Comparison of ENCODE assay signal across 12 cellular contexts in the genomic region with DNA sequence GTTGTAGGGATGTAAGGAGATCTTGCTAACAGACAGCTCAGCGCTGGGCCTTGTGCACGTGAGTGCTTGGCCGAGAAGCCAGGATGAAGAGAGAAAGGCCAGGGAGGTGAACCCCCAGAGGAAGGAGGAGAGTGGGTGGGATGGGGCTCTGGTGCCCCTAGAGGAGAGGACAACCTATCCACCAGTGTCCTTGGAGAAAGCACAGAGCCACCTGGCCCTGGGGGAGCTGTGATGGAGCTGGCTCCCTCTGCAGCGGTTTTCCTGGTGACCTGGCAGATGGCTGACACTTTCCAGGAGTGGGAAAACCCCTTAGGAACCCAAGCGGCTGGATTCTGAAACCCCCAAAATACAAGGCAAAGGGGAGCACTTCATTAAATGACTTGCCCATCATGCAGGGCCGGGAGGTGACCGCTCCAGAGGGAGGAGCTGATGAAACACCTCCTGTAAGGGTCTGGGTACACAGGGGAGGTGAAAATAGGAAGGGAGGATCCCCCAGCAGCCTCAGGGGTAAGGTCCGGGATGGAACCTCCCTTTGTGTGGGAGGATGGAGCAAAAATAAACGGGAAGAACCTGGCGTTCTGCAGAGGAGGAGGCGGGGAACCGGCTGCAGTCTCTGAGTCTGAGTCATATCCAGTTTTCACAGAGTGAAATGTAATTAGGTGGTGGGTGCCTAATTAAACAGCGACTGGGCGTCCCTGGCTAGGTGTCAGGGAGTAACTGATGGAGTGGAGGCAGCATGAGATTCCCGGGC.
DNase-seq lines count a peak whose midpoint lies in the region; ATAC-seq and TF ChIP-seq lines count a peak whose summit lies in the region.
"Had no signal": no experiment of that assay in that cellular context is flagged by ENCODE, and none has a peak within 500 bp of the region (broad histone marks: within the 10 kb centered on the region; RNA-seq: fewer than 3 reads in every experiment).

No MANE protein-coding gene starts in this region.

- H3K4me3 ChIP-seq in GM12864 (ENCODE audit: low read depth, low read length) (no peak overlapping the region), heart right ventricle (no peak overlapping the region)

- H3K9me3 ChIP-seq in heart right ventricle, result no peaks in the 10 kb centered on the region

- H3K4me1 ChIP-seq in heart right ventricle, result peaks cover 2 to 58% (median 13%) of the 10 kb centered on the region in 9 donors

- H3K27me3 Mint-ChIP-seq in stimulated activated memory B cell treated with anti-CD40 and anti-IgM and Interleukin-4, amounts not matched to agents 10 μg/mL and 1 μg/mL and 100 μg/mL, for 72 hours, result peaks cover 30% of the 10 kb centered on the region
- H3K27me3 Mint-ChIP-seq in activated T-cell treated with anti-CD3 and anti-CD28 coated beads, Interleukin-2, amount 50 U/mL, for 4 hours (ENCODE audit: low read depth), result peaks cover 3% of the 10 kb centered on the region
- peaks cover 0 to 3% (median 0%) of the 10 kb centered on the region in 3 donors for H3K27me3 Mint-ChIP-seq in CD14-positive monocyte (ENCODE audit: low read depth in 3 of 3)

- no peaks in the 10 kb centered on the region for H3K36me3 Mint-ChIP-seq in stimulated activated memory B cell treated with anti-CD40 and anti-IgM and Interleukin-4, amounts not matched to agents 10 μg/mL and 1 μg/mL and 100 μg/mL, for 72 hours
- H3K36me3 Mint-ChIP-seq in activated T-cell treated with anti-CD3 and anti-CD28 coated beads, Interleukin-2, amount 50 U/mL, for 4 hours (ENCODE audit: insufficient read depth), result no peaks in the 10 kb centered on the region
- H3K36me3 Mint-ChIP-seq in CD14-positive monocyte, result peaks cover 78 to 90% of the 10 kb centered on the region in 2 donors
- H3K36me3 Mint-ChIP-seq: activated CD8-positive, alpha-beta memory T cell treated with anti-CD3 and anti-CD28 coated beads, Interleukin-2, amount 10 ng/mL, durations not matched to agents 7 days and 5 days; activated naive CD8-positive, alpha-beta T cell treated with anti-CD3 and anti-CD28 coated beads for 36 hours; CD4-positive, CD25-positive, alpha-beta regulatory T cell; memory B cell had no signal

- peak overlapping the region in 9 of 10 donors; percentile 17 to 67 (median 49) for H3K27ac ChIP-seq in heart right ventricle

- ATAC-seq in heart right ventricle (peak; percentile 87 to 93 (median 90)), sciatic nerve (peak; percentile 54), GM21515 (IDR thresholded peaks at IDR 0.05; ENCODE audit: unreplicated experiment) (no peak)
- no peak for ATAC-seq in stimulated activated memory B cell treated with anti-CD40 and anti-IgM and Interleukin-4, amounts not matched to agents 10 μg/mL and 1 μg/mL and 100 μg/mL, for 72 hours
- no peak for ATAC-seq in activated T-cell treated with anti-CD3 and anti-CD28 coated beads, Interleukin-2, amount 50 U/mL, for 4 hours
- ATAC-seq: activated CD8-positive, alpha-beta memory T cell treated with anti-CD3 and anti-CD28 coated beads, Interleukin-2, amount 10 ng/mL, durations not matched to agents 7 days and 5 days had no signal

- peaks cover 45% of the 10 kb centered on the region for H3K4me1 Mint-ChIP-seq in stimulated activated memory B cell treated with anti-CD40 and anti-IgM and Interleukin-4, amounts not matched to agents 10 μg/mL and 1 μg/mL and 100 μg/mL, for 72 hours
- no peaks in the 10 kb centered on the region for H3K4me1 Mint-ChIP-seq in activated T-cell treated with anti-CD3 and anti-CD28 coated beads, Interleukin-2, amount 50 U/mL, for 4 hours (ENCODE audit: low read depth)
- H3K4me1 Mint-ChIP-seq in CD14-positive monocyte, result peaks cover 2% of the 10 kb centered on the region
- H3K4me1 Mint-ChIP-seq: activated CD8-positive, alpha-beta memory T cell treated with anti-CD3 and anti-CD28 coated beads, Interleukin-2, amount 10 ng/mL, durations not matched to agents 7 days and 5 days; activated naive CD8-positive, alpha-beta T cell treated with anti-CD3 and anti-CD28 coated beads for 36 hours had no signal

- no peak overlapping the region for H3K4me3 Mint-ChIP-seq in stimulated activated memory B cell treated with anti-CD40 and anti-IgM and Interleukin-4, amounts not matched to agents 10 μg/mL and 1 μg/mL and 100 μg/mL, for 72 hours
- no peak overlapping the region for H3K4me3 Mint-ChIP-seq in activated T-cell treated with anti-CD3 and anti-CD28 coated beads, Interleukin-2, amount 50 U/mL, for 4 hours
- no peak overlapping the region for H3K4me3 Mint-ChIP-seq in CD14-positive monocyte
- H3K4me3 Mint-ChIP-seq: activated CD8-positive, alpha-beta memory T cell treated with anti-CD3 and anti-CD28 coated beads, Interleukin-2, amount 10 ng/mL, durations not matched to agents 7 days and 5 days; activated naive CD8-positive, alpha-beta T cell treated with anti-CD3 and anti-CD28 coated beads for 36 hours; CD4-positive, CD25-positive, alpha-beta regulatory T cell; memory B cell had no signal

- no peaks in the 10 kb centered on the region for H3K27me3 ChIP-seq in heart right ventricle

- intact Hi-C loops in heart right ventricle (cut with DNase I) (loop anchor here in 1 of 10 donors (1.0 kb wide), 1 partner anchor 23 kb away; no protein-coding TSS in a partner anchor), sciatic nerve (cut with DNase I) (no loop called here), CD14-positive monocyte (cut with micrococcal nuclease) (no loop called here)

- DNase-seq in GM12864 (ENCODE audit: low read depth), result no peak
- DNase-seq in SW480 (ENCODE audit: low spot score), result peak; percentile 66
- DNase-seq in heart right ventricle, result peak; percentile 34 to 65
- no peak for DNase-seq in sciatic nerve (ENCODE audit: low spot score)
- DNase-seq in activated T-cell treated with anti-CD3 and anti-CD28 coated beads, Interleukin-2, amount 50 U/mL, for 4 hours, result no peak
- DNase-seq in CD14-positive monocyte (ENCODE audit: low spot score), result no peak
- DNase-seq: activated CD8-positive, alpha-beta memory T cell treated with anti-CD3 and anti-CD28 coated beads, Interleukin-2, amount 10 ng/mL, durations not matched to agents 7 days and 5 days; activated naive CD8-positive, alpha-beta T cell treated with anti-CD3 and anti-CD28 coated beads for 36 hours; CD4-positive, CD25-positive, alpha-beta regulatory T cell had no signal

- H3K27ac Mint-ChIP-seq in stimulated activated memory B cell treated with anti-CD40 and anti-IgM and Interleukin-4, amounts not matched to agents 10 μg/mL and 1 μg/mL and 100 μg/mL, for 72 hours, result no peak overlapping the region
- H3K27ac Mint-ChIP-seq in CD14-positive monocyte, result peak overlapping the region in 1 of 7 donors; percentile 37
- H3K27ac Mint-ChIP-seq: activated CD8-positive, alpha-beta memory T cell treated with anti-CD3 and anti-CD28 coated beads, Interleukin-2, amount 10 ng/mL, durations not matched to agents 7 days and 5 days; activated naive CD8-positive, alpha-beta T cell treated with anti-CD3 and anti-CD28 coated beads for 36 hours; CD4-positive, CD25-positive, alpha-beta regulatory T cell; memory B cell had no signal

- H3K9me3 Mint-ChIP-seq in stimulated activated memory B cell treated with anti-CD40 and anti-IgM and Interleukin-4, amounts not matched to agents 10 μg/mL and 1 μg/mL and 100 μg/mL, for 72 hours, result no peaks in the 10 kb centered on the region
- no peaks in the 10 kb centered on the region for H3K9me3 Mint-ChIP-seq in activated T-cell treated with anti-CD3 and anti-CD28 coated beads, Interleukin-2, amount 50 U/mL, for 4 hours
- no peaks in the 10 kb centered on the region for H3K9me3 Mint-ChIP-seq in CD14-positive monocyte
- H3K9me3 Mint-ChIP-seq: activated naive CD8-positive, alpha-beta T cell treated with anti-CD3 and anti-CD28 coated beads for 36 hours had no signal

- peaks cover 0 to 19% (median 0%) of the 10 kb centered on the region in 9 donors for H3K36me3 ChIP-seq in heart right ventricle

- WGBS in heart right ventricle, 2 donors, result 51 to 59% methylated on average over 15 of the region's 15 CpGs

- peak; percentile 29 for TF ChIP-seq CTCF in GM12864 (IDR thresholded peaks at IDR 0.05; ENCODE audit: low read depth, low read length, missing control alignments)
- no peak for TF ChIP-seq CTCF in heart right ventricle (IDR thresholded peaks at IDR 0.05)
- no peak for TF ChIP-seq CTCF in CD14-positive monocyte (IDR thresholded peaks at IDR 0.05)

Comparison
In these comparisons a context has a peak if more than half of its experiments do, and no peak if none do; other contexts are left out.
1. DNase-seq: peak in SW480 (single experiment) and heart right ventricle (2 of 2); none in GM12864 (single experiment), sciatic nerve (single experiment), activated T-cell treated with anti-CD3 and anti-CD28 coated beads, Interleukin-2, amount 50 U/mL, for 4 hours (single experiment) and CD14-positive monocyte (single experiment).
2. ATAC-seq: peak in heart right ventricle (8 of 8) and sciatic nerve (single experiment); none in stimulated activated memory B cell treated with anti-CD40 and anti-IgM and Interleukin-4, amounts not matched to agents 10 μg/mL and 1 μg/mL and 100 μg/mL, for 72 hours (single experiment), activated T-cell treated with anti-CD3 and anti-CD28 coated beads, Interleukin-2, amount 50 U/mL, for 4 hours (0 of 2) and GM21515 (single experiment).